ENCODE assay signal across 11 cellular contexts in the genomic region with DNA sequence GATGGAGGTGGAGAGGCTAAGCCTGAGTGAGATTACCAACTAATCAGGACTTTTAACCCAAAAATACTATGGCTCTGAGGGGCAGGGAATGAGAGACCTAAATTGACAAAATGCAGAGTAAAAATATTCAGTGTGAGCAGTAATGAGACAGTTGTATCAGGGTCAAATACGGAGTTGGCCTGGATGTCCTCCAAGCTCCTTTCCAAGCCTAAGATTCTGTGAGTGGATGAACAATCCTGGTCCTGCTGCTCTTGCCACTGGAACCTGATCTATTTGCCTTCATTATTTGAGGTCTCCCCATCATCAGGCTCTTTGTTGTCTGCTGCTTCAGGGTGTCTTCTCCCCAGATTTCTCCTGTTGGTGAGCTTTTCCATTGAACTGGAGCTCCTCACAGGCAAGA. TPM values are rescaled to one million over a fixed set of nuclear protein-coding genes. Genes with fewer than 3 reads are reported as not detected.
DNase-seq lines count a peak whose midpoint lies in the region; ATAC-seq and TF ChIP-seq lines count a peak whose summit lies in the region.
"Had no signal": no experiment of that assay in that cellular context is flagged by ENCODE, and none has a peak within 500 bp of the region (broad histone marks: within the 10 kb centered on the region; RNA-seq: fewer than 3 reads in every experiment).

No MANE protein-coding gene starts in this region.

- no peaks in the 10 kb centered on the region for H3K27me3 Mint-ChIP-seq in activated CD4-positive, alpha-beta T cell treated with anti-CD3 and anti-CD28 coated beads, Interleukin-2, amount 10 ng/mL, durations not matched to agents 24 days and 14 days

- no peak overlapping the region for H2AFZ ChIP-seq in OCI-LY3 (ENCODE audit: low read depth, low read length)

- TF ChIP-seq POLR2A in esophagus muscularis mucosa (IDR thresholded peaks at IDR 0.05; ENCODE audit: low read depth): no peak

- H3K9me3 ChIP-seq in OCI-LY3 (ENCODE audit: insufficient read depth, low read length) (no peaks in the 10 kb centered on the region), esophagus muscularis mucosa (no peaks in the 10 kb centered on the region)

- intact Hi-C loops in activated CD4-positive, alpha-beta T cell treated with anti-CD3 and anti-CD28 coated beads, Interleukin-2, amount 10 ng/mL, durations not matched to agents 24 days and 14 days (cut with micrococcal nuclease): no loop called here
- intact Hi-C loops in esophagus muscularis mucosa (cut with DNase I): no loop called here

- peaks cover 53% of the 10 kb centered on the region for H3K4me1 Mint-ChIP-seq in activated CD4-positive, alpha-beta T cell treated with anti-CD3 and anti-CD28 coated beads, Interleukin-2, amount 10 ng/mL, durations not matched to agents 24 days and 14 days
- H3K4me1 Mint-ChIP-seq: neural crest cell had no signal

- peaks cover 13% of the 10 kb centered on the region for H3K9me3 Mint-ChIP-seq in activated CD4-positive, alpha-beta T cell treated with anti-CD3 and anti-CD28 coated beads, Interleukin-2, amount 10 ng/mL, durations not matched to agents 24 days and 14 days

- H3K36me3 Mint-ChIP-seq in activated CD4-positive, alpha-beta T cell treated with anti-CD3 and anti-CD28 coated beads, Interleukin-2, amount 10 ng/mL, durations not matched to agents 24 days and 14 days (ENCODE audit: low read depth): peaks cover 21% of the 10 kb centered on the region

- no peaks in the 10 kb centered on the region for H4K20me1 ChIP-seq in OCI-LY3 (ENCODE audit: insufficient read depth, low read length)

- WGBS in esophagus muscularis mucosa: 75% methylated on average over 1 of the region's 1 CpG

- H3K9ac ChIP-seq in OCI-LY3 (ENCODE audit: low read length): peak overlapping the region; percentile 61

- TF ChIP-seq EP300 in esophagus muscularis mucosa (IDR thresholded peaks at IDR 0.05): no peak

- H3K27me3 ChIP-seq in OCI-LY3 (ENCODE audit: low read depth, low read length) (no peaks in the 10 kb centered on the region), esophagus muscularis mucosa (no peaks in the 10 kb centered on the region)
- H3K27me3 ChIP-seq: dorsolateral prefrontal cortex had no signal

- H3K27ac ChIP-seq in OCI-LY3 (ENCODE audit: low read length) (peak overlapping the region; percentile 91), esophagus muscularis mucosa (replicated peaks in 1 of 4) (no peak overlapping the region), skin epidermis (peak overlapping the region in 18 of 21 experiments; percentile 23 to 87 (median 76))

- no peaks in the 10 kb centered on the region for H3K36me3 ChIP-seq in OCI-LY3 (replicated peaks; ENCODE audit: low read depth, low read length)
- no peaks in the 10 kb centered on the region for H3K36me3 ChIP-seq in esophagus muscularis mucosa

- H3K4me1 ChIP-seq in OCI-LY3 (ENCODE audit: low read length) (peaks cover 66% of the 10 kb centered on the region), esophagus muscularis mucosa (peaks cover 8 to 24% (median 12%) of the 10 kb centered on the region in 4 donors)

- H3K4me3 ChIP-seq in OCI-LY3 (ENCODE audit: low read length) (peak overlapping the region; percentile 65), esophagus muscularis mucosa (peak overlapping the region; percentile 10 to 34 (median 28)), skin epidermis (peak overlapping the region in 4 of 7 experiments; percentile 0 to 31 (median 20))

- 0 out of 2 replicates have a peak, but pooled peaks cover 6% of the 10 kb centered on the region for H3K79me2 ChIP-seq in OCI-LY3 (ENCODE audit: low read length)

- H3K27ac Mint-ChIP-seq in activated CD4-positive, alpha-beta T cell treated with anti-CD3 and anti-CD28 coated beads, Interleukin-2, amount 10 ng/mL, durations not matched to agents 24 days and 14 days: peak overlapping the region; percentile 96

- DNase-seq in activated CD4-positive, alpha-beta T cell treated with anti-CD3 and anti-CD28 coated beads, Interleukin-2, amount 10 ng/mL, durations not matched to agents 24 days and 14 days: no peak
- DNase-seq in activated CD4-positive, alpha-beta T cell treated with anti-CD3 and anti-CD28 coated beads, Interleukin-2, amount 50 U/mL, for 48 hours: no peak
- no peak for DNase-seq in esophagus muscularis mucosa (ENCODE audit: extremely low spot score)
- no peak for DNase-seq in NCI-H1436 treated with DMSO at 0.1 percent for 48 hours (lab: John Stamatoyannopoulos, UW)
- DNase-seq: activated effector memory CD4-positive, alpha-beta T cell treated with Interleukin-2 at 50 U/mL for 16 hours; dorsolateral prefrontal cortex had no signal

- no peak for ATAC-seq in HG03159 (IDR thresholded peaks at IDR 0.05; ENCODE audit: unreplicated experiment)
- no peak for ATAC-seq in HG03460 (IDR thresholded peaks at IDR 0.05; ENCODE audit: unreplicated experiment)

- no peak for TF ChIP-seq CTCF in OCI-LY3 (IDR thresholded peaks at IDR 0.05; ENCODE audit: low read depth, low read length)
- no peak for TF ChIP-seq CTCF in esophagus muscularis mucosa (IDR thresholded peaks at IDR 0.05)

- H3K4me2 ChIP-seq in OCI-LY3 (ENCODE audit: low read length): peak overlapping the region; percentile 74

- H3K4me3 Mint-ChIP-seq in activated CD4-positive, alpha-beta T cell treated with anti-CD3 and anti-CD28 coated beads, Interleukin-2, amount 10 ng/mL, durations not matched to agents 24 days and 14 days: peak overlapping the region; percentile 85
- H3K4me3 Mint-ChIP-seq: neural crest cell had no signal

RNA-seq across cellular contexts. Expression of a gene that starts 1.1 kb away (rescaled TPM):
- 1.3 and 1.5 TPM in 2 replicates for total RNA-seq in activated CD4-positive, alpha-beta T cell treated with anti-CD3 and anti-CD28 coated beads, Interleukin-2, amount 10 ng/mL, durations not matched to agents 24 days and 14 days
- 1 to 10 TPM; 2.5 to 4.2 (median 2.9) TPM for total RNA-seq in esophagus muscularis mucosa
- total RNA-seq: neural crest cell had no signal

Comparison
In these comparisons a context has a peak if more than half of its experiments do, and no peak if none do; other contexts are left out.
1. H3K27ac ChIP-seq: peak in OCI-LY3 (single experiment) and skin epidermis (18 of 21); none in esophagus muscularis mucosa (0 of 4).
2. Peak in every context shown above with its lines, with median percentiles within 50 percentile points of each other: H3K4me3 ChIP-seq.